In genomic region chr12:58176296-58176869, GRCh38 we compare ENCODE assay signal across 8 cellular contexts.
DNase-seq lines count a peak whose midpoint lies in the region; ATAC-seq and TF ChIP-seq lines count a peak whose summit lies in the region.
"Had no signal": no experiment of that assay in that cellular context is flagged by ENCODE, and none has a peak within 500 bp of the region (broad histone marks: within the 10 kb centered on the region; RNA-seq: fewer than 3 reads in every experiment).

No MANE protein-coding gene starts in this region.

- no peaks in the 10 kb centered on the region for H3K9me1 ChIP-seq in IMR-90 (ENCODE audit: insufficient read depth, low read length)

- no peak overlapping the region for H2AFZ ChIP-seq in IMR-90 (replicated peaks; ENCODE audit: low read length, poor library complexity)

- peaks cover 6% of the 10 kb centered on the region for H3K4me1 Mint-ChIP-seq in WTC11

- no peak overlapping the region for H2BK120ac ChIP-seq in IMR-90 (ENCODE audit: low read depth, low read length)

- H2BK20ac ChIP-seq in IMR-90 (ENCODE audit: low read depth, low read length), result no peak overlapping the region; the same call in 1 of the 2 replicates

- no peak overlapping the region for H2BK15ac ChIP-seq in IMR-90 (ENCODE audit: low read depth, low read length)

- intact Hi-C loops in IMR-90 (cut with micrococcal nuclease), result no loop called here

- no peak overlapping the region; the same call in 1 of the 2 replicates for H4K91ac ChIP-seq in IMR-90 (ENCODE audit: insufficient read depth, low read depth, low read length)

- no peak overlapping the region for H2BK5ac ChIP-seq in IMR-90 (ENCODE audit: low read depth, low read length, poor library complexity, severe bottlenecking)

- peaks cover 14% of the 10 kb centered on the region for H3K27me3 Mint-ChIP-seq in WTC11 (ENCODE audit: low read depth)

- H4K8ac ChIP-seq in IMR-90 (ENCODE audit: low read depth in 2 of 2, low read length in 2 of 2), result no peak overlapping the region

- no CpG with 5 or more reads among the region's 7 CpGs for WGBS in IMR-90 (ENCODE audit: extremely low coverage in 2 of 2, insufficient read length in 1 of 2), 2 experiments

- peak; percentile 38 for DNase-seq in IMR-90
- peak; percentile 77 for DNase-seq in WTC11 (ENCODE audit: low spot score)
- DNase-seq in islet precursor cell, result peak; percentile 82
- no peak for DNase-seq in amniotic stem cell (lab: John Stamatoyannopoulos, UW)
- DNase-seq in NOMO-1 (lab: John Stamatoyannopoulos, UW; ENCODE audit: unreplicated experiment in 2 of 2), result no peak

- H3K27ac Mint-ChIP-seq in WTC11, result no peak overlapping the region

- H3K4me1 ChIP-seq in IMR-90 (ENCODE audit: control insufficient read depth, insufficient read depth, low read length), result peaks cover 2% of the 10 kb centered on the region; the same call in 1 of the 2 replicates

- no peak overlapping the region for H2AK9ac ChIP-seq in IMR-90 (replicated peaks; ENCODE audit: low read depth, low read length, poor library complexity)

- CTCF ChIA-PET in IMR-90 (lab: Yijun Ruan, JAX) (interaction anchor here (0.9 to 1.6 kb wide), 4 partner anchors 11 to 24 kb away, joined by 3 to 6 read pairs (median 4); no protein-coding TSS in a partner anchor), WTC11 (lab: Charles Lee) (interaction anchor here (0.6 to 2.0 kb wide), 14 partner anchors 9 to 193 kb away, joined by 3 to 9 read pairs (median 3); no protein-coding TSS in a partner anchor)

- no peaks in the 10 kb centered on the region for H3K79me1 ChIP-seq in IMR-90 (ENCODE audit: low read depth in 1 of 2, low read length in 2 of 2)

- in situ Hi-C loops in IMR-90 (cut with MboI; ENCODE audit: low sequenced_read_pairs), result no loop called here

- TF ChIP-seq RAD21 in IMR-90 (IDR thresholded peaks at IDR 0.05; ENCODE audit: low read length), result peak; percentile 24

- H3K4me3 ChIP-seq in IMR-90 (ENCODE audit: insufficient read depth, low read depth, low read length), result no peak overlapping the region
- H3K4me3 ChIP-seq: pancreas had no signal

- ATAC-seq in IMR-90 (ENCODE audit: low read depth), result peak; percentile 56; the same call in 1 of the 2 replicates
- ATAC-seq in WTC11, result peak; percentile 95
- no peak for ATAC-seq in GM18519 (IDR thresholded peaks at IDR 0.05; ENCODE audit: low FRiP score, unreplicated experiment)

- no peak overlapping the region for H3K23ac ChIP-seq in IMR-90 (ENCODE audit: low read depth, low read length)

- no peak overlapping the region for H3K27ac ChIP-seq in IMR-90 (ENCODE audit: insufficient read depth, low read length)
- H3K27ac ChIP-seq: pancreas had no signal

- H3K14ac ChIP-seq in IMR-90 (replicated peaks; ENCODE audit: low read depth, low read length), result no peak overlapping the region

- H3K4me2 ChIP-seq in IMR-90 (ENCODE audit: low read depth, low read length), result no peak overlapping the region

- BruUV-seq in IMR-90 (replicated peaks; lab: Mats Ljungman, UMichigan), result no TSS peak

- no peaks in the 10 kb centered on the region for H3K9me3 Mint-ChIP-seq in WTC11

- no peak overlapping the region for H3K4ac ChIP-seq in IMR-90 (ENCODE audit: low read depth, low read length)

- H3K9me3 ChIP-seq in IMR-90 (ENCODE audit: control insufficient read depth, insufficient read depth, low read length), result no peaks in the 10 kb centered on the region
- H3K9me3 ChIP-seq: pancreas had no signal

- no peak for TF ChIP-seq POLR2A in IMR-90 (IDR thresholded peaks at IDR 0.05; ENCODE audit: low read depth, low read length)

- H3K36me3 Mint-ChIP-seq in WTC11, result no peaks in the 10 kb centered on the region

- no peak overlapping the region for H3K4me3 Mint-ChIP-seq in WTC11

- H3K56ac ChIP-seq in IMR-90 (ENCODE audit: extremely low read depth, insufficient read depth, low read length), result no peak overlapping the region

- no peaks in the 10 kb centered on the region for H3K36me3 ChIP-seq in IMR-90 (ENCODE audit: control insufficient read depth, insufficient read depth, low read length)
- H3K36me3 ChIP-seq: pancreas had no signal

- H4K20me1 ChIP-seq in IMR-90 (ENCODE audit: insufficient read depth, low read length), result no peaks in the 10 kb centered on the region

- no peaks in the 10 kb centered on the region for H3K27me3 ChIP-seq in IMR-90 (ENCODE audit: control insufficient read depth, insufficient read depth, low read length)
- H3K27me3 ChIP-seq: pancreas had no signal

- dilution Hi-C loops in IMR-90 (cut with HindIII; ENCODE audit: low sequenced_read_pairs, unreplicated experiment), result no loop called here

- H3K18ac ChIP-seq in IMR-90 (ENCODE audit: low read depth, low read length), result no peak overlapping the region

- peak; percentile 83 for TF ChIP-seq CTCF in GM12872 (IDR thresholded peaks at IDR 0.05; ENCODE audit: insufficient read depth, low read depth, low read length)
- peak; percentile 35; the same call in 1 of the 2 replicates for TF ChIP-seq CTCF in IMR-90 (conservative IDR thresholded peaks at IDR 0.05; ENCODE audit: low read depth, low read length)
- peak; percentile 47 for TF ChIP-seq CTCF in WTC11 (IDR thresholded peaks at IDR 0.05)

- no peak overlapping the region for H4K5ac ChIP-seq in IMR-90 (ENCODE audit: low read depth, low read length)

- no peak overlapping the region for H2AK5ac ChIP-seq in IMR-90 (ENCODE audit: low read depth, low read length)

- no peak overlapping the region for H3K9ac ChIP-seq in IMR-90 (ENCODE audit: low read depth, low read length)

- POLR2A ChIA-PET in IMR-90 (lab: Charles Lee; ENCODE audit: unreplicated experiment) (no interaction called here), WTC11 (lab: Charles Lee) (no interaction called here)

TF ChIP-seq in IMR-90, 13 proteins besides CTCF, POLR2A, EP300 and RAD21:
- TF ChIP-seq MAZ (IDR thresholded peaks at IDR 0.05; ENCODE audit: borderline replicate concordance, low read depth, low read length) (no peak), CHD1 (IDR thresholded peaks at IDR 0.05; ENCODE audit: low read depth, low read length) (no peak), RCOR1 (IDR thresholded peaks at IDR 0.05; ENCODE audit: insufficient replicate concordance, low read length) (no peak), ELK1 (IDR thresholded peaks at IDR 0.05; ENCODE audit: borderline replicate concordance, low read depth, low read length) (no peak), CEBPB (IDR thresholded peaks at IDR 0.05; ENCODE audit: low read depth, low read length) (no peak), SMC3 (IDR thresholded peaks at IDR 0.05; ENCODE audit: low read depth, low read length) (peak; percentile 39)

TF ChIP-seq in WTC11, 78 proteins besides CTCF, POLR2A, EP300 and RAD21 (continues in another document):
- TF ChIP-seq USF2 (CRISPR knock-in tag; IDR thresholded peaks at IDR 0.05), result no peak
- TF ChIP-seq ZNF532 (CRISPR knock-in tag; IDR thresholded peaks at IDR 0.05; ENCODE audit: borderline replicate concordance), result no peak
- TF ChIP-seq USF1 (CRISPR knock-in tag; IDR thresholded peaks at IDR 0.05), result no peak
- TF ChIP-seq ZBTB21 (CRISPR knock-in tag; IDR thresholded peaks at IDR 0.05; ENCODE audit: borderline replicate concordance), result no peak
- no peak for TF ChIP-seq PREB (CRISPR knock-in tag; IDR thresholded peaks at IDR 0.05; ENCODE audit: borderline replicate concordance)

Comparison
In these comparisons a context has a peak if more than half of its experiments do, and no peak if none do; other contexts are left out.
1. DNase-seq: peak in IMR-90 (single experiment), WTC11 (single experiment) and islet precursor cell (single experiment); none in amniotic stem cell (single experiment) and NOMO-1 (0 of 2).
2. Peak in every context shown above with its lines, with median percentiles within 50 percentile points of each other: CTCF ChIP-seq.